ENCODE assay signal across 7 cellular contexts in genomic region chr3:178083906-178084823, GRCh38.
DNase-seq lines count a peak whose midpoint lies in the region; ATAC-seq and TF ChIP-seq lines count a peak whose summit lies in the region.

No MANE protein-coding gene starts in this region.

- RAD21 ChIA-PET in HCT116 (lab: Charles Lee; ENCODE audit: low non-redundant PET in 1 of 2, low total read pairs in 2 of 2, uncharacterized antibody in 2 of 2, unreplicated experiment in 2 of 2), result no interaction called here

- CTCF ChIA-PET in HCT116 (lab: Charles Lee), result interaction anchor here (1.5 kb wide), 1 partner anchor 11 kb away, joined by 6 read pairs; no protein-coding TSS in a partner anchor

- H3K9me2 ChIP-seq in HCT116 (ENCODE audit: insufficient read depth), result no peaks in the 10 kb centered on the region

- DNase-seq in HCT116 (ENCODE audit: low read depth, low spot score) (peak; percentile 8), NCI-H524 (lab: John Stamatoyannopoulos, UW) (peak; percentile 31 to 61), choroid plexus epithelial cell (ENCODE audit: low read depth) (peak; percentile 77), mucosa of gallbladder (ENCODE audit: low spot score) (no peak)

- H3K9ac ChIP-seq in HCT116 (ENCODE audit: low read length), result no peak overlapping the region

- H3K4me3 ChIP-seq in HCT116 (replicated peaks in 1 of 2; ENCODE audit: low read depth in 1 of 2, low read length in 2 of 2) (no peak overlapping the region), choroid plexus epithelial cell (ENCODE audit: low read depth, low read length) (no peak overlapping the region), muscle layer of duodenum (ENCODE audit: low read depth in 1 of 2, low read length in 2 of 2) (peak overlapping the region in 1 of 2 donors; percentile 10)

- H3K27ac ChIP-seq in HCT116 (ENCODE audit: low read depth, low read length) (no peak overlapping the region), muscle layer of duodenum (ENCODE audit: low read length) (peak overlapping the region; percentile 50)

- no peak overlapping the region for H2AFZ ChIP-seq in HCT116 (ENCODE audit: low read depth, low read length, poor library complexity, severe bottlenecking)

- H3K27me3 ChIP-seq in HCT116 (ENCODE audit: insufficient read depth, low read length), result no peaks in the 10 kb centered on the region
- H3K27me3 ChIP-seq in muscle layer of duodenum (ENCODE audit: low read depth, low read length), result no peaks in the 10 kb centered on the region

- no peak for TF ChIP-seq POLR2A in HCT116 (IDR thresholded peaks at IDR 0.05; ENCODE audit: borderline replicate concordance, extremely low read depth, insufficient read depth, insufficient read length)

- TF ChIP-seq CTCF in HCT116 (IDR thresholded peaks at IDR 0.05 in 2 of 3, conservative IDR thresholded peaks at IDR 0.05 in 1 of 3; ENCODE audit: borderline replicate concordance in 1 of 3, insufficient read depth in 1 of 3, low read depth in 2 of 3, low read length in 2 of 3) (peak; percentile 32 to 76 (median 70); a peak in 5 of 6 replicates), choroid plexus epithelial cell (conservative IDR thresholded peaks at IDR 0.05; ENCODE audit: low read depth, low read length) (peak; percentile 74)

- POLR2A ChIA-PET in HCT116 (lab: Charles Lee), result no interaction called here

- H3K36me3 ChIP-seq in HCT116 (ENCODE audit: control insufficient read depth in 1 of 2, insufficient read depth in 2 of 2, low read length in 2 of 2) (no peaks in the 10 kb centered on the region), muscle layer of duodenum (ENCODE audit: control insufficient read depth in 1 of 2, insufficient read depth in 2 of 2, low read length in 2 of 2) (no peaks in the 10 kb centered on the region)

- no peaks in the 10 kb centered on the region for H3K4me1 ChIP-seq in HCT116 (ENCODE audit: control insufficient read depth in 1 of 2, insufficient read depth in 2 of 2, low read length in 2 of 2)
- peaks cover 22 to 33% of the 10 kb centered on the region in 2 donors for H3K4me1 ChIP-seq in muscle layer of duodenum (ENCODE audit: control insufficient read depth in 1 of 2, insufficient read depth in 2 of 2, low read length in 2 of 2)

- H4K20me1 ChIP-seq in HCT116 (ENCODE audit: insufficient read depth), result no peaks in the 10 kb centered on the region

- ATAC-seq in HCT116, result peak; percentile 83
- no peak for ATAC-seq in esophagus mucosa
- ATAC-seq in HG03108 (IDR thresholded peaks at IDR 0.05; ENCODE audit: unreplicated experiment), result no peak

- intact Hi-C loops in HCT116 (cut with micrococcal nuclease), result no loop called here

- no TSS peak for BruUV-seq in HCT116 (replicated peaks; lab: Mats Ljungman, UMichigan)

- H3K4me2 ChIP-seq in HCT116 (ENCODE audit: low read length), result no peak overlapping the region

- peak; percentile 42 for TF ChIP-seq RAD21 in HCT116 (IDR thresholded peaks at IDR 0.05; ENCODE audit: low read depth)

- H3K9me3 ChIP-seq in HCT116 (ENCODE audit: control insufficient read depth in 1 of 2, insufficient read depth in 1 of 2, low read depth in 1 of 2, low read length in 2 of 2) (no peaks in the 10 kb centered on the region), muscle layer of duodenum (ENCODE audit: control insufficient read depth in 1 of 2, low read length in 2 of 2) (no peaks in the 10 kb centered on the region)

- H3K79me2 ChIP-seq in HCT116 (ENCODE audit: insufficient read depth, low read length), result no peaks in the 10 kb centered on the region

TF ChIP-seq in HCT116, 20 proteins besides CTCF, POLR2A, EP300 and RAD21:
- TF ChIP-seq JUND (IDR thresholded peaks at IDR 0.05), result no peak
